In the genomic region with DNA sequence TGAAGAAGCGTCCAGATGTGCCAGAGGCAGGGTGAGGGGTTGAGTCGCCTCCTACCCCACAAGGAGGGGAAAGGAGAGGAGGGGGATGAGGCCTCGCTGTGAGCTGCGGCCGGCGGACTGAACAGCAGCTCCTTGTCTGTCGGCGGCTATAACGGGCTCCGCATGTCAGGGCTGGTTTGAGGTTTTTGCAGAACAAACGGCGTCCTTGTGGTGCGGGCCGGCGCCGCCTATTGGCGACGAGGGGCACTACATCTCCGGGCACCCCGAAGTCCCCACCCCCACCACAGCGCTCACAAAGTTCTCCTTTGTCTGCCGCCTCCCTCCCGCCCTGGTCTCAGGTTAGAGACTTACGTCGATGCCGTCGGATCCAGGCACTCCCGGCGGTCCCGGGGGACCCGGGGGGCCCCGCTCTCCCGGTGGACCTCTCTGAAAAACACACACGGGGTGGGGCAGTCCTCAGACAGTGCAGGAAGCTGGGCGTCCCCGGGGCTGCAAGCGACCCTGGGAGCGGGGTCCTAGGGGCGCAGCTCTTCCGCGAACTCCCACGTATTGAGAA, we compare ENCODE assay signal across 1 cellular context.
TF ChIP-seq lines count a peak whose summit lies in the region.

No MANE protein-coding gene starts in this region.

TF ChIP-seq in HEK293, 187 proteins besides CTCF, POLR2A, EP300 and RAD21 (continued from another document and continues in another):
- TF ChIP-seq, protein P1, sequence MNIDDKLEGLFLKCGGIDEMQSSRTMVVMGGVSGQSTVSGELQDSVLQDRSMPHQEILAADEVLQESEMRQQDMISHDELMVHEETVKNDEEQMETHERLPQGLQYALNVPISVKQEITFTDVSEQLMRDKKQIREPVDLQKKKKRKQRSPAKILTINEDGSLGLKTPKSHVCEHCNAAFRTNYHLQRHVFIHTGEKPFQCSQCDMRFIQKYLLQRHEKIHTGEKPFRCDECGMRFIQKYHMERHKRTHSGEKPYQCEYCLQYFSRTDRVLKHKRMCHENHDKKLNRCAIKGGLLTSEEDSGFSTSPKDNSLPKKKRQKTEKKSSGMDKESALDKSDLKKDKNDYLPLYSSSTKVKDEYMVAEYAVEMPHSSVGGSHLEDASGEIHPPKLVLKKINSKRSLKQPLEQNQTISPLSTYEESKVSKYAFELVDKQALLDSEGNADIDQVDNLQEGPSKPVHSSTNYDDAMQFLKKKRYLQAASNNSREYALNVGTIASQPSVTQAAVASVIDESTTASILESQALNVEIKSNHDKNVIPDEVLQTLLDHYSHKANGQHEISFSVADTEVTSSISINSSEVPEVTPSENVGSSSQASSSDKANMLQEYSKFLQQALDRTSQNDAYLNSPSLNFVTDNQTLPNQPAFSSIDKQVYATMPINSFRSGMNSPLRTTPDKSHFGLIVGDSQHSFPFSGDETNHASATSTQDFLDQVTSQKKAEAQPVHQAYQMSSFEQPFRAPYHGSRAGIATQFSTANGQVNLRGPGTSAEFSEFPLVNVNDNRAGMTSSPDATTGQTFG (tag by site-specific recombination; IDR thresholded peaks at IDR 0.05; ENCODE audit: borderline replicate concordance), result no peak
- TF ChIP-seq ZNF221 (tag by site-specific recombination; IDR thresholded peaks at IDR 0.05; ENCODE audit: borderline replicate concordance), result no peak
- no peak for TF ChIP-seq ZBTB21 (tag by site-specific recombination; IDR thresholded peaks at IDR 0.05)
- TF ChIP-seq, protein P2, sequence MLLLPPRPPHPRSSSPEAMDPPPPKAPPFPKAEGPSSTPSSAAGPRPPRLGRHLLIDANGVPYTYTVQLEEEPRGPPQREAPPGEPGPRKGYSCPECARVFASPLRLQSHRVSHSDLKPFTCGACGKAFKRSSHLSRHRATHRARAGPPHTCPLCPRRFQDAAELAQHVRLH (tag by site-specific recombination; IDR thresholded peaks at IDR 0.05), result 0 out of 2 replicates have a peak, but pooled peaks have one; percentile 16
- no peak for TF ChIP-seq SP3 (tag by site-specific recombination; IDR thresholded peaks at IDR 0.05)
- TF ChIP-seq ZNF214 (tag by site-specific recombination; IDR thresholded peaks at IDR 0.05; ENCODE audit: borderline replicate concordance), result no peak
- TF ChIP-seq ZNF555 (tag by site-specific recombination; conservative IDR thresholded peaks at IDR 0.05), result no peak
- no peak for TF ChIP-seq ZNF311 (tag by site-specific recombination; IDR thresholded peaks at IDR 0.05; ENCODE audit: borderline replicate concordance)
- TF ChIP-seq ZNF596 (tag by site-specific recombination; IDR thresholded peaks at IDR 0.05), result no peak
- no peak for TF ChIP-seq YY2 (tag by site-specific recombination; IDR thresholded peaks at IDR 0.05)
- no peak for TF ChIP-seq MYNN (tag by site-specific recombination; IDR thresholded peaks at IDR 0.05; ENCODE audit: borderline replicate concordance)
- TF ChIP-seq KLF10 (tag by site-specific recombination; IDR thresholded peaks at IDR 0.05), result no peak
- TF ChIP-seq, protein P3, sequence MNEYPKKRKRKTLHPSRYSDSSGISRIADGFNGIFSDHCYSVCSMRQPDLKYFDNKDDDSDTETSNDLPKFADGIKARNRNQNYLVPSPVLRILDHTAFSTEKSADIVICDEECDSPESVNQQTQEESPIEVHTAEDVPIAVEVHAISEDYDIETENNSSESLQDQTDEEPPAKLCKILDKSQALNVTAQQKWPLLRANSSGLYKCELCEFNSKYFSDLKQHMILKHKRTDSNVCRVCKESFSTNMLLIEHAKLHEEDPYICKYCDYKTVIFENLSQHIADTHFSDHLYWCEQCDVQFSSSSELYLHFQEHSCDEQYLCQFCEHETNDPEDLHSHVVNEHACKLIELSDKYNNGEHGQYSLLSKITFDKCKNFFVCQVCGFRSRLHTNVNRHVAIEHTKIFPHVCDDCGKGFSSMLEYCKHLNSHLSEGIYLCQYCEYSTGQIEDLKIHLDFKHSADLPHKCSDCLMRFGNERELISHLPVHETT (tag by site-specific recombination; IDR thresholded peaks at IDR 0.05), result no peak
- TF ChIP-seq ZNF610 (tag by site-specific recombination; IDR thresholded peaks at IDR 0.05; ENCODE audit: borderline replicate concordance), result 0 out of 2 replicates have a peak, but pooled peaks have one; percentile 45
- TF ChIP-seq, protein P4, sequence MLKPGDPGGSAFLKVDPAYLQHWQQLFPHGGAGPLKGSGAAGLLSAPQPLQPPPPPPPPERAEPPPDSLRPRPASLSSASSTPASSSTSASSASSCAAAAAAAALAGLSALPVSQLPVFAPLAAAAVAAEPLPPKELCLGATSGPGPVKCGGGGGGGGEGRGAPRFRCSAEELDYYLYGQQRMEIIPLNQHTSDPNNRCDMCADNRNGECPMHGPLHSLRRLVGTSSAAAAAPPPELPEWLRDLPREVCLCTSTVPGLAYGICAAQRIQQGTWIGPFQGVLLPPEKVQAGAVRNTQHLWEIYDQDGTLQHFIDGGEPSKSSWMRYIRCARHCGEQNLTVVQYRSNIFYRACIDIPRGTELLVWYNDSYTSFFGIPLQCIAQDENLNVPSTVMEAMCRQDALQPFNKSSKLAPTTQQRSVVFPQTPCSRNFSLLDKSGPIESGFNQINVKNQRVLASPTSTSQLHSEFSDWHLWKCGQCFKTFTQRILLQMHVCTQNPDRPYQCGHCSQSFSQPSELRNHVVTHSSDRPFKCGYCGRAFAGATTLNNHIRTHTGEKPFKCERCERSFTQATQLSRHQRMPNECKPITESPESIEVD (tag by site-specific recombination; IDR thresholded peaks at IDR 0.05), result no peak
- TF ChIP-seq, protein P5, sequence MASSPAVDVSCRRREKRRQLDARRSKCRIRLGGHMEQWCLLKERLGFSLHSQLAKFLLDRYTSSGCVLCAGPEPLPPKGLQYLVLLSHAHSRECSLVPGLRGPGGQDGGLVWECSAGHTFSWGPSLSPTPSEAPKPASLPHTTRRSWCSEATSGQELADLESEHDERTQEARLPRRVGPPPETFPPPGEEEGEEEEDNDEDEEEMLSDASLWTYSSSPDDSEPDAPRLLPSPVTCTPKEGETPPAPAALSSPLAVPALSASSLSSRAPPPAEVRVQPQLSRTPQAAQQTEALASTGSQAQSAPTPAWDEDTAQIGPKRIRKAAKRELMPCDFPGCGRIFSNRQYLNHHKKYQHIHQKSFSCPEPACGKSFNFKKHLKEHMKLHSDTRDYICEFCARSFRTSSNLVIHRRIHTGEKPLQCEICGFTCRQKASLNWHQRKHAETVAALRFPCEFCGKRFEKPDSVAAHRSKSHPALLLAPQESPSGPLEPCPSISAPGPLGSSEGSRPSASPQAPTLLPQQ (tag by site-specific recombination; IDR thresholded peaks at IDR 0.05), result 0 out of 2 replicates have a peak, but pooled peaks have one; percentile 30
- TF ChIP-seq ZSCAN23 (tag by site-specific recombination; IDR thresholded peaks at IDR 0.05), result no peak
- TF ChIP-seq ZNF133 (tag by site-specific recombination; IDR thresholded peaks at IDR 0.05), result no peak
- TF ChIP-seq, protein P6, sequence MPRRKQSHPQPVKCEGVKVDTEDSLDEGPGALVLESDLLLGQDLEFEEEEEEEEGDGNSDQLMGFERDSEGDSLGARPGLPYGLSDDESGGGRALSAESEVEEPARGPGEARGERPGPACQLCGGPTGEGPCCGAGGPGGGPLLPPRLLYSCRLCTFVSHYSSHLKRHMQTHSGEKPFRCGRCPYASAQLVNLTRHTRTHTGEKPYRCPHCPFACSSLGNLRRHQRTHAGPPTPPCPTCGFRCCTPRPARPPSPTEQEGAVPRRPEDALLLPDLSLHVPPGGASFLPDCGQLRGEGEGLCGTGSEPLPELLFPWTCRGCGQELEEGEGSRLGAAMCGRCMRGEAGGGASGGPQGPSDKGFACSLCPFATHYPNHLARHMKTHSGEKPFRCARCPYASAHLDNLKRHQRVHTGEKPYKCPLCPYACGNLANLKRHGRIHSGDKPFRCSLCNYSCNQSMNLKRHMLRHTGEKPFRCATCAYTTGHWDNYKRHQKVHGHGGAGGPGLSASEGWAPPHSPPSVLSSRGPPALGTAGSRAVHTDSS (tag by site-specific recombination; IDR thresholded peaks at IDR 0.05), result no peak
- TF ChIP-seq, protein P7, sequence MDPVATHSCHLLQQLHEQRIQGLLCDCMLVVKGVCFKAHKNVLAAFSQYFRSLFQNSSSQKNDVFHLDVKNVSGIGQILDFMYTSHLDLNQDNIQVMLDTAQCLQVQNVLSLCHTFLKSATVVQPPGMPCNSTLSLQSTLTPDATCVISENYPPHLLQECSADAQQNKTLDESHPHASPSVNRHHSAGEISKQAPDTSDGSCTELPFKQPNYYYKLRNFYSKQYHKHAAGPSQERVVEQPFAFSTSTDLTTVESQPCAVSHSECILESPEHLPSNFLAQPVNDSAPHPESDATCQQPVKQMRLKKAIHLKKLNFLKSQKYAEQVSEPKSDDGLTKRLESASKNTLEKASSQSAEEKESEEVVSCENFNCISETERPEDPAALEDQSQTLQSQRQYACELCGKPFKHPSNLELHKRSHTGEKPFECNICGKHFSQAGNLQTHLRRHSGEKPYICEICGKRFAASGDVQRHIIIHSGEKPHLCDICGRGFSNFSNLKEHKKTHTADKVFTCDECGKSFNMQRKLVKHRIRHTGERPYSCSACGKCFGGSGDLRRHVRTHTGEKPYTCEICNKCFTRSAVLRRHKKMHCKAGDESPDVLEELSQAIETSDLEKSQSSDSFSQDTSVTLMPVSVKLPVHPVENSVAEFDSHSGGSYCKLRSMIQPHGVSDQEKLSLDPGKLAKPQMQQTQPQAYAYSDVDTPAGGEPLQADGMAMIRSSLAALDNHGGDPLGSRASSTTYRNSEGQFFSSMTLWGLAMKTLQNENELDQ (tag by site-specific recombination; IDR thresholded peaks at IDR 0.05; ENCODE audit: low read depth), result no peak
- no peak for TF ChIP-seq ZNF473 (tag by site-specific recombination; IDR thresholded peaks at IDR 0.05)
- no peak for TF ChIP-seq ZFP3 (tag by site-specific recombination; IDR thresholded peaks at IDR 0.05; ENCODE audit: low read depth)
- TF ChIP-seq KLF7 (tag by site-specific recombination; IDR thresholded peaks at IDR 0.05; ENCODE audit: borderline replicate concordance), result no peak
- TF ChIP-seq, protein P8, sequence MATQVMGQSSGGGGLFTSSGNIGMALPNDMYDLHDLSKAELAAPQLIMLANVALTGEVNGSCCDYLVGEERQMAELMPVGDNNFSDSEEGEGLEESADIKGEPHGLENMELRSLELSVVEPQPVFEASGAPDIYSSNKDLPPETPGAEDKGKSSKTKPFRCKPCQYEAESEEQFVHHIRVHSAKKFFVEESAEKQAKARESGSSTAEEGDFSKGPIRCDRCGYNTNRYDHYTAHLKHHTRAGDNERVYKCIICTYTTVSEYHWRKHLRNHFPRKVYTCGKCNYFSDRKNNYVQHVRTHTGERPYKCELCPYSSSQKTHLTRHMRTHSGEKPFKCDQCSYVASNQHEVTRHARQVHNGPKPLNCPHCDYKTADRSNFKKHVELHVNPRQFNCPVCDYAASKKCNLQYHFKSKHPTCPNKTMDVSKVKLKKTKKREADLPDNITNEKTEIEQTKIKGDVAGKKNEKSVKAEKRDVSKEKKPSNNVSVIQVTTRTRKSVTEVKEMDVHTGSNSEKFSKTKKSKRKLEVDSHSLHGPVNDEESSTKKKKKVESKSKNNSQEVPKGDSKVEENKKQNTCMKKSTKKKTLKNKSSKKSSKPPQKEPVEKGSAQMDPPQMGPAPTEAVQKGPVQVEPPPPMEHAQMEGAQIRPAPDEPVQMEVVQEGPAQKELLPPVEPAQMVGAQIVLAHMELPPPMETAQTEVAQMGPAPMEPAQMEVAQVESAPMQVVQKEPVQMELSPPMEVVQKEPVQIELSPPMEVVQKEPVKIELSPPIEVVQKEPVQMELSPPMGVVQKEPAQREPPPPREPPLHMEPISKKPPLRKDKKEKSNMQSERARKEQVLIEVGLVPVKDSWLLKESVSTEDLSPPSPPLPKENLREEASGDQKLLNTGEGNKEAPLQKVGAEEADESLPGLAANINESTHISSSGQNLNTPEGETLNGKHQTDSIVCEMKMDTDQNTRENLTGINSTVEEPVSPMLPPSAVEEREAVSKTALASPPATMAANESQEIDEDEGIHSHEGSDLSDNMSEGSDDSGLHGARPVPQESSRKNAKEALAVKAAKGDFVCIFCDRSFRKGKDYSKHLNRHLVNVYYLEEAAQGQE (tag by site-specific recombination; IDR thresholded peaks at IDR 0.05), result no peak
- TF ChIP-seq, protein P9, sequence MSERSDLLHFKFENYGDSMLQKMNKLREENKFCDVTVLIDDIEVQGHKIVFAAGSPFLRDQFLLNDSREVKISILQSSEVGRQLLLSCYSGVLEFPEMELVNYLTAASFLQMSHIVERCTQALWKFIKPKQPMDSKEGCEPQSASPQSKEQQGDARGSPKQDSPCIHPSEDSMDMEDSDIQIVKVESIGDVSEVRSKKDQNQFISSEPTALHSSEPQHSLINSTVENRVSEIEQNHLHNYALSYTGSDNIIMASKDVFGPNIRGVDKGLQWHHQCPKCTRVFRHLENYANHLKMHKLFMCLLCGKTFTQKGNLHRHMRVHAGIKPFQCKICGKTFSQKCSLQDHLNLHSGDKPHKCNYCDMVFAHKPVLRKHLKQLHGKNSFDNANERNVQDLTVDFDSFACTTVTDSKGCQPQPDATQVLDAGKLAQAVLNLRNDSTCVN (tag by site-specific recombination; optimal IDR thresholded peaks at IDR 0.05), result no peak
- TF ChIP-seq ZNF169 (tag by site-specific recombination; IDR thresholded peaks at IDR 0.05), result no peak
- peak; percentile 92 for TF ChIP-seq ZNF600 (tag by site-specific recombination; IDR thresholded peaks at IDR 0.05)
- TF ChIP-seq, protein P10, sequence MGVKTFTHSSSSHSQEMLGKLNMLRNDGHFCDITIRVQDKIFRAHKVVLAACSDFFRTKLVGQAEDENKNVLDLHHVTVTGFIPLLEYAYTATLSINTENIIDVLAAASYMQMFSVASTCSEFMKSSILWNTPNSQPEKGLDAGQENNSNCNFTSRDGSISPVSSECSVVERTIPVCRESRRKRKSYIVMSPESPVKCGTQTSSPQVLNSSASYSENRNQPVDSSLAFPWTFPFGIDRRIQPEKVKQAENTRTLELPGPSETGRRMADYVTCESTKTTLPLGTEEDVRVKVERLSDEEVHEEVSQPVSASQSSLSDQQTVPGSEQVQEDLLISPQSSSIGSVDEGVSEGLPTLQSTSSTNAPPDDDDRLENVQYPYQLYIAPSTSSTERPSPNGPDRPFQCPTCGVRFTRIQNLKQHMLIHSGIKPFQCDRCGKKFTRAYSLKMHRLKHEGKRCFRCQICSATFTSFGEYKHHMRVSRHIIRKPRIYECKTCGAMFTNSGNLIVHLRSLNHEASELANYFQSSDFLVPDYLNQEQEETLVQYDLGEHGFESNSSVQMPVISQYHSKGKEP (tag by site-specific recombination; IDR thresholded peaks at IDR 0.05), result peak; percentile 43; the same call in 1 of the 2 replicates
- TF ChIP-seq ZNF501 (tag by site-specific recombination; IDR thresholded peaks at IDR 0.05), result no peak
- TF ChIP-seq ZNF211 (tag by site-specific recombination; IDR thresholded peaks at IDR 0.05; ENCODE audit: low read depth), result no peak
- no peak for TF ChIP-seq ZNF114 (tag by site-specific recombination; IDR thresholded peaks at IDR 0.05)
- TF ChIP-seq ZBTB48 (tag by site-specific recombination; IDR thresholded peaks at IDR 0.05), result no peak
